18 cellular contexts compared by ENCODE assay signal in the genomic region with DNA sequence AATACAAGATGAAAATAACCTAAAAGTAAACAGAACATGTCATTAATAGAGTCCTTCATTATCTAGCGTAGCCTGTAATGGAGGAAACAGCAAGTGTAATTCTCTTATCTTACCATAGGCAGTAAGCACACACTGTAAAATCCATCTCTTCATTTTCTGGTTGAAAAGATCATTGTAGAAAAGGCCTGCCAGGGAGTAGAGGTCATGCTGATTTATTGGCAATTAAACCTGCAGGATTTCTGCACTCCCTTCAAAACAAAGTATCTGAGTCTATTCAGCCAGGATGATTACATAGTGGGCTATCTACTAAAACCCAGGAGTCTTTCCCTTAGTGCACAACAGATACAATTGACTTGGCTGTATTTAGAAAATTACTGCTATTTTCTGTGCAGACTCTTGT. TPM values are rescaled to one million over a fixed set of nuclear protein-coding genes. Genes with fewer than 3 reads are reported as not detected.
DNase-seq lines count a peak whose midpoint lies in the region; ATAC-seq and TF ChIP-seq lines count a peak whose summit lies in the region.
"Had no signal": no experiment of that assay in that cellular context is flagged by ENCODE, and none has a peak within 500 bp of the region (broad histone marks: within the 10 kb centered on the region; RNA-seq: fewer than 3 reads in every experiment).

No MANE protein-coding gene starts in this region.

- H3K27me3 Mint-ChIP-seq in brain: peaks cover 8% of the 10 kb centered on the region
- H3K27me3 Mint-ChIP-seq in progenitor cell of endocrine pancreas: no peaks in the 10 kb centered on the region
- H3K27me3 Mint-ChIP-seq: activated CD4-positive, alpha-beta T cell treated with anti-CD3 and anti-CD28 coated beads for 36 hours had no signal

- H3K27ac ChIP-seq in left ventricle myocardium inferior (replicated peaks) (peak overlapping the region; percentile 32), heart left ventricle (peak overlapping the region in 1 of 12 donors; percentile 18)
- H3K27ac ChIP-seq: A549, adrenal gland, C4-2B, right atrium auricular region, upper lobe of right lung had no signal

- H3K36me3 ChIP-seq in left ventricle myocardium inferior: no peaks in the 10 kb centered on the region
- H3K36me3 ChIP-seq in heart left ventricle: no peaks in the 10 kb centered on the region
- H3K36me3 ChIP-seq: adrenal gland, right atrium auricular region, upper lobe of right lung had no signal

- H3K9me3 ChIP-seq in left ventricle myocardium inferior (replicated peaks): peaks cover 19% of the 10 kb centered on the region
- peaks cover 0 to 21% (median 6%) of the 10 kb centered on the region in 12 donors for H3K9me3 ChIP-seq in heart left ventricle

- intact Hi-C loops in left ventricle myocardium inferior (cut with micrococcal nuclease): no loop called here
- intact Hi-C loops in heart left ventricle (cut with DNase I): no loop called here

- peaks cover 14% of the 10 kb centered on the region for H3K36me3 Mint-ChIP-seq in brain
- H3K36me3 Mint-ChIP-seq in progenitor cell of endocrine pancreas (ENCODE audit: insufficient read depth): peaks cover 5% of the 10 kb centered on the region

- H3K4me1 Mint-ChIP-seq in brain (peaks cover 19% of the 10 kb centered on the region), progenitor cell of endocrine pancreas (ENCODE audit: low read depth) (peaks cover 9% of the 10 kb centered on the region)

- peaks cover 21 to 32% (median 31%) of the 10 kb centered on the region in 5 experiments for H3K9me3 Mint-ChIP-seq in brain
- H3K9me3 Mint-ChIP-seq in progenitor cell of endocrine pancreas (ENCODE audit: low read depth): peaks cover 17% of the 10 kb centered on the region

- H3K4me3 ChIP-seq in left ventricle myocardium inferior (no peak overlapping the region), heart left ventricle (no peak overlapping the region)
- H3K4me3 ChIP-seq: A549, adrenal gland, right atrium auricular region, upper lobe of right lung had no signal

- no peak for ATAC-seq in heart left ventricle
- no peak for ATAC-seq in HG03571 (IDR thresholded peaks at IDR 0.05; ENCODE audit: unreplicated experiment)
- no peak for ATAC-seq in HG03469 (IDR thresholded peaks at IDR 0.05; ENCODE audit: unreplicated experiment)
- no peak for ATAC-seq in GM18502 (IDR thresholded peaks at IDR 0.05; ENCODE audit: poor library complexity, unreplicated experiment)
- ATAC-seq: A549; activated CD4-positive, alpha-beta T cell treated with anti-CD3 and anti-CD28 coated beads for 36 hours; stimulated activated naive CD8-positive, alpha-beta T cell treated with anti-CD3 and anti-CD28 coated beads, Interleukin-15, Interleukin-2, amounts not matched to agents 100 U/mL and 50 U/mL, for 24 hours; upper lobe of right lung had no signal

- H3K27ac Mint-ChIP-seq in brain (peak overlapping the region; percentile 5 to 77 (median 58)), progenitor cell of endocrine pancreas (no peak overlapping the region)
- H3K27ac Mint-ChIP-seq: activated CD4-positive, alpha-beta T cell treated with anti-CD3 and anti-CD28 coated beads for 36 hours; T-helper 2 cell treated with Interferon-gamma antibody and Interleukin-4, amounts not matched to agents 5 μg/mL and 100 μg/mL, for 36 hours had no signal

- no peaks in the 10 kb centered on the region for H3K4me1 ChIP-seq in left ventricle myocardium inferior
- no peaks in the 10 kb centered on the region for H3K4me1 ChIP-seq in heart left ventricle
- H3K4me1 ChIP-seq: A549, adrenal gland, right atrium auricular region, upper lobe of right lung had no signal

- DNase-seq in left ventricle myocardium inferior: no peak
- DNase-seq in heart left ventricle: no peak
- DNase-seq in NCI-H345 (lab: John Stamatoyannopoulos, UW): peak; percentile 74
- no peak for DNase-seq in progenitor cell of endocrine pancreas (ENCODE audit: low spot score, unreplicated experiment)
- DNase-seq: activated CD4-positive, alpha-beta T cell treated with anti-CD3 and anti-CD28 coated beads for 36 hours; adrenal gland; effector CD8-positive, alpha-beta T cell; SHP77 treated with DMSO at 0.1 percent for 48 hours; stimulated activated naive CD8-positive, alpha-beta T cell treated with anti-CD3 and anti-CD28 coated beads, Interleukin-15, Interleukin-2, amounts not matched to agents 100 U/mL and 50 U/mL, for 24 hours; upper lobe of right lung had no signal

- no peak for TF ChIP-seq POLR2A in heart left ventricle (IDR thresholded peaks at IDR 0.05)

- H3K27me3 ChIP-seq in left ventricle myocardium inferior (ENCODE audit: low read depth) (no peaks in the 10 kb centered on the region), heart left ventricle (no peaks in the 10 kb centered on the region)
- H3K27me3 ChIP-seq: adrenal gland, right atrium auricular region, upper lobe of right lung had no signal

- TF ChIP-seq CTCF in left ventricle myocardium inferior (IDR thresholded peaks at IDR 0.05; ENCODE audit: borderline replicate concordance): no peak
- no peak for TF ChIP-seq CTCF in heart left ventricle (IDR thresholded peaks at IDR 0.05)
- TF ChIP-seq CTCF in brain (conservative IDR thresholded peaks at IDR 0.05): no peak
- TF ChIP-seq CTCF in progenitor cell of endocrine pancreas (IDR thresholded peaks at IDR 0.05; ENCODE audit: unreplicated experiment): no peak

- WGBS in heart left ventricle, 4 donors: 74 to 91% (median 79%) methylated on average over 1 of the region's 1 CpG

- H3K4me3 Mint-ChIP-seq in brain: no peak overlapping the region
- H3K4me3 Mint-ChIP-seq in progenitor cell of endocrine pancreas (ENCODE audit: low read depth): no peak overlapping the region
- H3K4me3 Mint-ChIP-seq: activated CD4-positive, alpha-beta T cell treated with anti-CD3 and anti-CD28 coated beads for 36 hours; T-helper 2 cell treated with Interferon-gamma antibody and Interleukin-4, amounts not matched to agents 5 μg/mL and 100 μg/mL, for 36 hours had no signal

RNA-seq across cellular contexts. Expression of a gene that starts 35.1 kb away (rescaled TPM):
- total RNA-seq in left ventricle myocardium inferior (9.6 TPM), heart left ventricle (10 to 100 TPM in 6 of 9 donors, 1 to 10 TPM in 3; 7.3 to 17.0 (median 13.0) TPM), progenitor cell of endocrine pancreas (14.6 and 15.4 TPM in 2 replicates)
- polyA plus RNA-seq in heart left ventricle (1 to 10 TPM; 1.8 to 5.3 TPM), brain (ENCODE audit: insufficient read depth, low read depth, low replicate concordance) (3.5 TPM)
